Comparison of ENCODE assay signal across 28 cellular contexts in genomic region chr19:23872282-23872919, GRCh38.
"Had no signal": no experiment of that assay in that cellular context is flagged by ENCODE, and none has a peak within 500 bp of the region (broad histone marks: within the 10 kb centered on the region; RNA-seq: fewer than 3 reads in every experiment).

No MANE protein-coding gene starts in this region.

- ATAC-seq: effector memory CD8-positive, alpha-beta T cell; esophagus mucosa; foreskin keratinocyte; gastrocnemius medialis; gastroesophageal sphincter; heart left ventricle; heart right ventricle had no signal

- H3K27me3 ChIP-seq: colonic mucosa, esophagus squamous epithelium, foreskin keratinocyte, gastrocnemius medialis had no signal

- H3K9me3 ChIP-seq: colonic mucosa, esophagus muscularis mucosa, gastrocnemius medialis, gastroesophageal sphincter had no signal

- H3K27ac ChIP-seq: colonic mucosa, coronary artery, dorsolateral prefrontal cortex, epithelial cell of prostate, esophagus muscularis mucosa, esophagus squamous epithelium, foreskin keratinocyte, gastrocnemius medialis, gastroesophageal sphincter, heart left ventricle, heart right ventricle had no signal

- DNase-seq: colonic mucosa; cortex of kidney; dermis blood vessel endothelial cell; dorsolateral prefrontal cortex; effector CD4-positive, alpha-beta T cell; effector CD8-positive, alpha-beta T cell; effector memory CD4-positive, alpha-beta T cell; effector memory CD8-positive, alpha-beta T cell; endodermal cell; erythroblast; esophagus squamous epithelium; foreskin fibroblast; foreskin keratinocyte; foreskin melanocyte; gastrocnemius medialis; glutamatergic neuron; head of caudate nucleus; heart left ventricle; heart right ventricle had no signal

- H3K4me3 ChIP-seq: colonic mucosa, coronary artery, dorsolateral prefrontal cortex, esophagus muscularis mucosa, esophagus squamous epithelium, gastrocnemius medialis, gastroesophageal sphincter, heart left ventricle, heart right ventricle had no signal

- FAIRE-seq: colon, endometrium, endothelial cell of umbilical vein, frontal cortex had no signal

- H3K36me3 ChIP-seq: colonic mucosa, esophagus muscularis mucosa, esophagus squamous epithelium, gastrocnemius medialis, gastroesophageal sphincter, heart left ventricle, heart right ventricle had no signal

- H3K4me1 ChIP-seq: colonic mucosa, esophagus muscularis mucosa, esophagus squamous epithelium, foreskin keratinocyte, gastrocnemius medialis, gastroesophageal sphincter, heart left ventricle, heart right ventricle had no signal
